18 cellular contexts compared by ENCODE assay signal in the genomic region with DNA sequence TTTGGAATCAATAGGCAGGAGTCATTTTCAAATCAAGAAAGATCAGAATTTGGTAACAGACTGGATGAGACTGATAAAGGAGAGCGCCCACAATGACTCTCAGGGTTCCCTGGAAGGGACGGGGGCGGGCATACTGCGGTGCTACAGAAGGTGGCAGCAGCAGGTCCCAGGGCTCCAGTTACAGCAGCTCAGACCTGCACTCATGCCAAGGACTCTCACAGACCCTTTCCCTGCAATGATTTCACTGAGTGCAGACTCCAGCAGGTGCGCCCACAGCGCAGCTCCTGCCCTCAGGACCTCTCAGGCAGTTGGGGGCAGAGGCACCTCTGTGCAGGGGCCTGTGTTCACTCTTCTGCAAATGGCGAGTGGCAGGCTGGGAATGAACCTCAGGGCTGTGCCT.
A peak's percentile ranks its signal among the peaks of the same experiment; 100 is the strongest.
DNase-seq lines count a peak whose midpoint lies in the region; ATAC-seq and TF ChIP-seq lines count a peak whose summit lies in the region.
"Had no signal": no experiment of that assay in that cellular context is flagged by ENCODE, and none has a peak within 500 bp of the region (broad histone marks: within the 10 kb centered on the region; RNA-seq: fewer than 3 reads in every experiment).

No MANE protein-coding gene starts in this region.

- DNase-seq in COR-L47 (lab: John Stamatoyannopoulos, UW) (peak; percentile 16), H7 (peak; percentile 72), NCI-H510A (lab: John Stamatoyannopoulos, UW) (peak; percentile 48), left lobe of liver (ENCODE audit: low spot score) (peak; percentile 15), CD1c-positive myeloid dendritic cell (ENCODE audit: extremely low spot score) (no peak), foreskin fibroblast (no peak)
- DNase-seq in effector CD8-positive, alpha-beta T cell (lab: John Stamatoyannopoulos, UW), result no peak
- DNase-seq: activated naive CD8-positive, alpha-beta T cell treated with anti-CD3 and anti-CD28 coated beads, Interleukin-2, amount 10 ng/mL, durations not matched to agents 7 days and 5 days; effector memory CD4-positive, alpha-beta T cell; IMR-90; mesenchymal stem cell; NCI-H1694; stimulated activated CD4-positive, alpha-beta T cell treated with anti-CD3 and anti-CD28 coated beads, Interleukin-4, amount 100 ng/mL, for 24 hours; upper lobe of left lung had no signal

- ATAC-seq in left lobe of liver, result no peak
- no peak for ATAC-seq in GM18517 (IDR thresholded peaks at IDR 0.05; ENCODE audit: unreplicated experiment)
- ATAC-seq: activated CD8-positive, alpha-beta memory T cell treated with anti-CD3 and anti-CD28 coated beads, Interleukin-2, amount 10 ng/mL, durations not matched to agents 7 days and 5 days; right lobe of liver had no signal

- no peak overlapping the region for H3K4me3 ChIP-seq in H7 (ENCODE audit: insufficient read depth, low read depth, low read length)
- no peak overlapping the region for H3K4me3 ChIP-seq in foreskin fibroblast (ENCODE audit: low read depth in 1 of 2, low read length in 2 of 2)
- H3K4me3 ChIP-seq: cardiac muscle cell, right lobe of liver, upper lobe of left lung had no signal

- H3K27me3 ChIP-seq in H7 (ENCODE audit: control insufficient read depth, insufficient read depth, low read length), result no peaks in the 10 kb centered on the region
- H3K27me3 ChIP-seq: cardiac muscle cell, right lobe of liver, upper lobe of left lung had no signal

- H3K36me3 ChIP-seq in H7 (replicated peaks; ENCODE audit: control insufficient read depth, insufficient read depth, low read length), result no peaks in the 10 kb centered on the region
- H3K36me3 ChIP-seq: cardiac muscle cell, right lobe of liver had no signal

- no peak for TF ChIP-seq CTCF in foreskin fibroblast (IDR thresholded peaks at IDR 0.05; ENCODE audit: low read depth, low read length)

Comparison
In these comparisons a context has a peak if more than half of its experiments do, and no peak if none do; other contexts are left out.
1. DNase-seq: peak in COR-L47 (single experiment), H7 (single experiment), NCI-H510A (single experiment) and left lobe of liver (single experiment); none in effector CD8-positive, alpha-beta T cell (single experiment), CD1c-positive myeloid dendritic cell (single experiment) and foreskin fibroblast (0 of 2).